Comparison of ENCODE assay signal across 8 cellular contexts in the genomic region with DNA sequence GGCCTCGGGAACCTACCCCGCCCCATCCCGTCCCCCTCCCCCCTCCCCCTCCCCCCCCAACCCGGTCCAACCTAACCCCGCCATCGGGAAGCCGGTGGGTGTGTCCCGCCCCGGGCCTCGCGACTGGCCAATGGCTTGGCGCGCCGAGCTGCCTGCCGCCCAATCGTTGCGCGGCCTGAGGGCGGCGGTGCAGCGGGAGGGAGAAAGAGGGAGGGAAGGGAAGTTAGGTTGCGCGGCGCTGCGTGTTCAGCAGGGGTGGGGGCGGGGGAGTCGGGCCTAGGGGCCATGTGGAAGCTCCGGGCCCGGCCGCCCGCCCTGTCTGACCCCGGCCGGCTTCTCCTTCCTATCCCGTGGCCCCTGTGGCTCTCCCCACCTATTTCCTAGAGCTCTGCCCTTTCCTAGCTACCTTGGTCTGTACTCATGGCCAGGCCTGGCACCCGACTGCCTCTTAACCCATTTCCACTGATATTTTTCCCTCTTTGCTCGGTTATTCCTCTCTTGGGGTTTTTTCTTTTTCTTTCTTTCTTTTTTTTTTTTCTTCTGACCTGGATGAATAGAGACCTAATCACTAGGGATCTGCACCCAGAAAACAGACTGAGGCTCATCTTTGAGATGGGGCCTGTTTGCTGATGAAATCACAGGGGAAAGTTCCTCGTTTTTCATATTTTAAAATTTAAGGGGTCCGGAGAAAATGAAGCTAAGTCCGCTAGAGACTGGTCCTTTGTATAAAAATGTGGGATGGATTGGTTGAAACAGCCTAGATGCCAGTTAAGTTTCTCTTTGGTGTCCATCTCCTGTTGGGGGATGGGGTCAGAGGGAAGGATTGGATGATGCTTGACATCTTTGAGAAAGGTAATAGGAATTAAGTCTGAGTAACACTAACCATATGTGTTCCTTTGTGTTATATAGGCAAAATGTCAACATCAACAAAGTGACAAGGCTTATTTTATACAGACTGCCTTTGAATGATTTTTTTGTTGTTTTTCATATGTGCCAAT. TPM values are rescaled to one million over a fixed set of nuclear protein-coding genes. Genes with fewer than 3 reads are reported as not detected.
DNase-seq lines count a peak whose midpoint lies in the region; ATAC-seq and TF ChIP-seq lines count a peak whose summit lies in the region.

No MANE protein-coding gene starts in this region.

- H3K4me1 ChIP-seq in BLaER1 (peaks cover 51% of the 10 kb centered on the region), lower lobe of right lung (peaks cover 41% of the 10 kb centered on the region)

- H3K36me3 ChIP-seq in BLaER1 (peaks cover 43% of the 10 kb centered on the region), lower lobe of right lung (peaks cover 45% of the 10 kb centered on the region)

- peak overlapping the region; percentile 94 for H3K9ac ChIP-seq in BLaER1

- peaks cover 57% of the 10 kb centered on the region for H3K4me1 Mint-ChIP-seq in activated CD8-positive, alpha-beta T cell treated with anti-CD3 and anti-CD28 coated beads for 36 hours (ENCODE audit: low read depth)

- peaks cover 48% of the 10 kb centered on the region for H3K36me3 Mint-ChIP-seq in activated CD8-positive, alpha-beta T cell treated with anti-CD3 and anti-CD28 coated beads for 36 hours (ENCODE audit: low read depth)

- intact Hi-C loops in activated CD8-positive, alpha-beta T cell treated with anti-CD3 and anti-CD28 coated beads for 36 hours (cut with micrococcal nuclease) = no loop called here
- intact Hi-C loops in lower lobe of right lung (cut with DNase I) = no loop called here

- H3K9me3 ChIP-seq in BLaER1 (no peaks in the 10 kb centered on the region), lower lobe of right lung (no peaks in the 10 kb centered on the region)

- no peaks in the 10 kb centered on the region for H3K9me3 Mint-ChIP-seq in activated CD8-positive, alpha-beta T cell treated with anti-CD3 and anti-CD28 coated beads for 36 hours

- peak overlapping the region; percentile 91 for H3K4me2 ChIP-seq in BLaER1

- peak overlapping the region; percentile 94 for H3K4me3 Mint-ChIP-seq in activated CD8-positive, alpha-beta T cell treated with anti-CD3 and anti-CD28 coated beads for 36 hours

- DNase-seq in HK-2 (ENCODE audit: unreplicated experiment) (peak; percentile 97), NCI-H82 (lab: John Stamatoyannopoulos, UW) (peak; percentile 99), ecto neural progenitor cell (ENCODE audit: low spot score) (peak; percentile 99), lower lobe of right lung (peak; percentile 97)
- DNase-seq in activated CD8-positive, alpha-beta T cell treated with anti-CD3 and anti-CD28 coated beads for 36 hours = peak; percentile 95
- peak; percentile 91 to 96 for DNase-seq in stimulated activated CD4-positive, alpha-beta T cell treated with anti-CD3 and anti-CD28 coated beads, Interleukin-4, amount 100 ng/mL, for 48 hours (ENCODE audit: low read depth in 2 of 2)

- H3K27ac ChIP-seq in BLaER1 (peak overlapping the region; percentile 92), lower lobe of right lung (peak overlapping the region; percentile 87)

- TF ChIP-seq CTCF in activated CD8-positive, alpha-beta T cell treated with anti-CD3 and anti-CD28 coated beads for 36 hours (IDR thresholded peaks at IDR 0.05) = no peak
- TF ChIP-seq CTCF in lower lobe of right lung (IDR thresholded peaks at IDR 0.05) = no peak

- ATAC-seq in GM19372 (IDR thresholded peaks at IDR 0.05; ENCODE audit: low read depth, unreplicated experiment) (peak; percentile 46), lower lobe of right lung (peak; percentile 85 to 89)
- ATAC-seq in activated CD8-positive, alpha-beta T cell treated with anti-CD3 and anti-CD28 coated beads for 36 hours = peak; percentile 48

- CTCF ChIA-PET in activated CD8-positive, alpha-beta T cell treated with anti-CD3 and anti-CD28 coated beads for 36 hours (lab: Charles Lee) = interaction anchor here (1.2 to 8.2 kb wide), 2 partner anchors 13 to 48 kb away, joined by 4 to 92 read pairs; no protein-coding TSS in a partner anchor

- no peaks in the 10 kb centered on the region for H3K27me3 Mint-ChIP-seq in activated CD8-positive, alpha-beta T cell treated with anti-CD3 and anti-CD28 coated beads for 36 hours

- H3K4me3 ChIP-seq in BLaER1 (peak overlapping the region; percentile 80), lower lobe of right lung (peak overlapping the region; percentile 93)

- peak overlapping the region; percentile 96 for H3K27ac Mint-ChIP-seq in activated CD8-positive, alpha-beta T cell treated with anti-CD3 and anti-CD28 coated beads for 36 hours

- peaks cover 51% of the 10 kb centered on the region for H4K20me1 ChIP-seq in BLaER1

- H3K27me3 ChIP-seq in BLaER1 = no peaks in the 10 kb centered on the region
- no peaks in the 10 kb centered on the region for H3K27me3 ChIP-seq in lower lobe of right lung (ENCODE audit: low read depth)

- POLR2A ChIA-PET in activated CD8-positive, alpha-beta T cell treated with anti-CD3 and anti-CD28 coated beads for 36 hours (lab: Charles Lee) = interaction anchor here (1.0 to 24.4 kb wide), 10 partner anchors 19 to 147 kb away, joined by 3 to 583 read pairs (median 6); a partner anchor contains a TSS

RNA-seq across cellular contexts. Expression of a gene that starts 1.1 kb away (rescaled TPM):
- total RNA-seq in activated CD8-positive, alpha-beta T cell treated with anti-CD3 and anti-CD28 coated beads for 36 hours = 100 to 1,000 TPM; 589 to 605 TPM
- 210 TPM for total RNA-seq in lower lobe of right lung

RNA-seq across cellular contexts. Expression of a gene that starts 43.1 kb away (rescaled TPM):
- total RNA-seq in activated CD8-positive, alpha-beta T cell treated with anti-CD3 and anti-CD28 coated beads for 36 hours = 10 to 100 TPM; 12.4 to 13.6 TPM
- 8.3 TPM for total RNA-seq in lower lobe of right lung

Comparison
In these comparisons a context has a peak if more than half of its experiments do, and no peak if none do; other contexts are left out.
1. Peak in every context shown above with its lines: DNase-seq, ATAC-seq, H3K4me3 ChIP-seq and H3K27ac ChIP-seq.